Comparison of ENCODE assay signal across 8 cellular contexts in the genomic region with DNA sequence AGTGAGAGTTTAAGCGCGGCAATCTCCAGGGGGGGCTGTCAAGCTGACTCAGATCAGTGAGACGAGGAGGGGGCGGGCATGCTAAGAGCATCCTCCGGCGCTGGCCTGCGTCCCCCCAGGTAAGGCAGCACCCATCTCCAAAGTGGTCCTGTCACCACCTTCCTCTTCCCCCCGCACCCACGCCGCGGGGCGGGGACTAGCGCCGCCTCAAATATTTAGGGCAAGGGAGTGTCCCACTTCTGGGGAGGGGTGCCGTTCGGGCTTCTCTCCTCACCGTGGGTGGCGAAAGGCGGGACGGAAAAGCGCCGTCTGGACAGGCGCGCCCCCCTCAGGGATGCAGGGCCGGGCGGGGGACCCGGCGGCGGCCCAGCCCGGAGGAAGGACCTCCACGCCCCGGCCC. TPM values are rescaled to one million over a fixed set of nuclear protein-coding genes. Genes with fewer than 3 reads are reported as not detected.
DNase-seq lines count a peak whose midpoint lies in the region; ATAC-seq and TF ChIP-seq lines count a peak whose summit lies in the region.

No MANE protein-coding gene starts in this region.

- ATAC-seq in left cardiac atrium, result no peak
- ATAC-seq in HG02970 (IDR thresholded peaks at IDR 0.05; ENCODE audit: low FRiP score, unreplicated experiment), result no peak
- ATAC-seq in HG03097 (IDR thresholded peaks at IDR 0.05; ENCODE audit: low FRiP score, unreplicated experiment), result no peak

- no peaks in the 10 kb centered on the region for H4K20me1 ChIP-seq in KMS-11 (ENCODE audit: insufficient read depth)

- no peak for DNase-seq in left ventricle myocardium inferior
- DNase-seq in left cardiac atrium, result no peak
- no peak for DNase-seq in cardiac fibroblast (ENCODE audit: low read depth in 2 of 2)
- DNase-seq in ovary, result no peak
- DNase-seq in RPMI8226, result no peak

- no peaks in the 10 kb centered on the region for H3K36me3 ChIP-seq in left ventricle myocardium inferior
- H3K36me3 ChIP-seq in KMS-11 (ENCODE audit: insufficient read depth), result no peaks in the 10 kb centered on the region
- no peaks in the 10 kb centered on the region for H3K36me3 ChIP-seq in ovary

- peaks cover 22% of the 10 kb centered on the region for H3K4me1 ChIP-seq in left ventricle myocardium inferior
- peaks cover 58% of the 10 kb centered on the region for H3K4me1 ChIP-seq in KMS-11 (ENCODE audit: low read depth, poor library complexity, severe bottlenecking)
- H3K4me1 ChIP-seq in ovary (ENCODE audit: insufficient read depth), result no peaks in the 10 kb centered on the region

- H3K9ac ChIP-seq in KMS-11, result peak overlapping the region; percentile 52

- intact Hi-C loops in left ventricle myocardium inferior (cut with micrococcal nuclease) (no loop called here), left cardiac atrium (cut with DNase I) (no loop called here), ovary (cut with DNase I) (no loop called here)

- H3K4me3 ChIP-seq in left ventricle myocardium inferior (peak overlapping the region; percentile 64), KMS-11 (IDR thresholded peaks at IDR 0.05; ENCODE audit: insufficient read depth, low read depth, low read length) (no peak overlapping the region), cardiac fibroblast (replicated peaks in 1 of 2; ENCODE audit: low read depth in 2 of 2, low read length in 2 of 2) (peak overlapping the region; percentile 55 to 57), ovary (peak overlapping the region; percentile 14)

- H3K4me2 ChIP-seq in KMS-11, result peak overlapping the region; percentile 77

- H3K9me3 ChIP-seq in left ventricle myocardium inferior (replicated peaks) (peaks cover 38% of the 10 kb centered on the region), ovary (peaks cover 0 to 2% of the 10 kb centered on the region in 2 donors)

- no peak overlapping the region for H3K27ac ChIP-seq in left ventricle myocardium inferior (replicated peaks)
- no peak overlapping the region for H3K27ac ChIP-seq in KMS-11
- no peak overlapping the region for H3K27ac ChIP-seq in ovary

- H3K27me3 ChIP-seq in left ventricle myocardium inferior (ENCODE audit: low read depth), result peaks cover 62% of the 10 kb centered on the region
- H3K27me3 ChIP-seq in KMS-11 (ENCODE audit: insufficient read depth, low read depth), result no peaks in the 10 kb centered on the region
- no peaks in the 10 kb centered on the region for H3K27me3 ChIP-seq in ovary

- TF ChIP-seq EP300 in ovary (IDR thresholded peaks at IDR 0.05), result no peak

- H2AFZ ChIP-seq in KMS-11 (ENCODE audit: low read depth), result peak overlapping the region; percentile 73

- TF ChIP-seq POLR2A in ovary (IDR thresholded peaks at IDR 0.05), result no peak

- TF ChIP-seq CTCF in left ventricle myocardium inferior (IDR thresholded peaks at IDR 0.05; ENCODE audit: borderline replicate concordance) (no peak), KMS-11 (conservative IDR thresholded peaks at IDR 0.05; ENCODE audit: low read depth, low read length) (no peak), cardiac fibroblast (IDR thresholded peaks at IDR 0.05; ENCODE audit: low read depth, low read length) (no peak), ovary (IDR thresholded peaks at IDR 0.05) (no peak)

- peaks cover 38% of the 10 kb centered on the region for H3K79me2 ChIP-seq in KMS-11 (ENCODE audit: insufficient read depth, low read depth)

- 2 to 8% (median 5%) methylated on average over 14 to 32 of the region's 32 CpGs for WGBS in ovary, 3 donors

RNA-seq across cellular contexts. Expression of a gene that starts 0.4 kb away (rescaled TPM):
- total RNA-seq in left ventricle myocardium inferior (0.30 TPM), left cardiac atrium (1 to 10 TPM in 1 of 2 donors, under 1 TPM in 1; 0.73 to 1.6 TPM), ovary (1 to 10 TPM in 6 of 7 donors, under 1 TPM in 1; 0.69 to 5.6 (median 1.3) TPM)
- polyA plus RNA-seq in ovary, result 1 to 10 TPM; 2.3 to 4.0 TPM
